8 cellular contexts compared by ENCODE assay signal in genomic region chr11:66465371-66466224, GRCh38. TPM values are rescaled to one million over a fixed set of nuclear protein-coding genes. Genes with fewer than 3 reads are reported as not detected.
DNase-seq lines count a peak whose midpoint lies in the region; ATAC-seq and TF ChIP-seq lines count a peak whose summit lies in the region.

No MANE protein-coding gene starts in this region.

- H3K4me1 ChIP-seq in CD8-positive, alpha-beta T cell (ENCODE audit: insufficient read depth, low read length): peaks cover 20% of the 10 kb centered on the region
- H3K4me1 ChIP-seq in ectodermal cell (ENCODE audit: control insufficient read depth, insufficient read depth, low read length) (peaks cover 11% of the 10 kb centered on the region), neuron (ENCODE audit: insufficient read depth, low read length) (peaks cover 17% of the 10 kb centered on the region)

- no peak for ATAC-seq in CD8-positive, alpha-beta T cell
- ATAC-seq in GM18861 (IDR thresholded peaks at IDR 0.05; ENCODE audit: unreplicated experiment) (no peak), GM21360 (IDR thresholded peaks at IDR 0.05; ENCODE audit: unreplicated experiment) (no peak)

- no peaks in the 10 kb centered on the region for H3K9me3 ChIP-seq in CD8-positive, alpha-beta T cell (ENCODE audit: low read length)
- H3K9me3 ChIP-seq in ectodermal cell (ENCODE audit: control insufficient read depth, low read length) (no peaks in the 10 kb centered on the region), neuron (ENCODE audit: low read length) (no peaks in the 10 kb centered on the region)

- H3K4me1 Mint-ChIP-seq in CD8-positive, alpha-beta T cell (ENCODE audit: low read depth): peaks cover 22% of the 10 kb centered on the region

- 56 to 57% methylated on average over 19 of the region's 19 CpGs for WGBS in ectodermal cell, 2 experiments

- TF ChIP-seq CTCF in CD8-positive, alpha-beta T cell (IDR thresholded peaks at IDR 0.05): no peak

- DNase-seq in CD8-positive, alpha-beta T cell: no peak
- DNase-seq in NOMO-1 (lab: John Stamatoyannopoulos, UW; ENCODE audit: unreplicated experiment in 2 of 2): peak; percentile 52 to 67
- no peak for DNase-seq in iPS-NIHi11 (ENCODE audit: low spot score)
- DNase-seq in posterior cingulate gyrus: no peak

- peak overlapping the region; percentile 91 for H3K4me3 Mint-ChIP-seq in CD8-positive, alpha-beta T cell

- no peaks in the 10 kb centered on the region for H3K36me3 ChIP-seq in CD8-positive, alpha-beta T cell (ENCODE audit: insufficient read depth, low read length)
- H3K36me3 ChIP-seq in ectodermal cell (ENCODE audit: control insufficient read depth, insufficient read depth, low read length) (no peaks in the 10 kb centered on the region), neuron (ENCODE audit: insufficient read depth, low read length) (no peaks in the 10 kb centered on the region)

- intact Hi-C loops in CD8-positive, alpha-beta T cell (cut with DNase I, micrococcal nuclease): loop anchor here (1.0 to 5.0 kb wide), 10 partner anchors 15 to 377 kb away; partner anchors contain the start of genes DPP3 (in 2 of the 2), NPAS4 (in 2 of the 2), ACTN3 (in 1 of the 2) and BBS1 (in 1 of the 2)
- intact Hi-C loops in posterior cingulate gyrus (cut with DNase I): no loop called here

- H3K27me3 ChIP-seq in CD8-positive, alpha-beta T cell (ENCODE audit: insufficient read depth, low read length): no peaks in the 10 kb centered on the region
- H3K27me3 ChIP-seq in ectodermal cell (ENCODE audit: control insufficient read depth, insufficient read depth, low read length, poor library complexity, severe bottlenecking) (no peaks in the 10 kb centered on the region), neuron (ENCODE audit: insufficient read depth, low read length) (no peaks in the 10 kb centered on the region)

- H3K27ac Mint-ChIP-seq in CD8-positive, alpha-beta T cell: peak overlapping the region; percentile 91

- H3K27me3 Mint-ChIP-seq in CD8-positive, alpha-beta T cell (ENCODE audit: low read depth): no peaks in the 10 kb centered on the region

- H3K36me3 Mint-ChIP-seq in CD8-positive, alpha-beta T cell: no peaks in the 10 kb centered on the region

- H3K27ac ChIP-seq in CD8-positive, alpha-beta T cell (ENCODE audit: low read depth, low read length): peak overlapping the region; percentile 50
- H3K27ac ChIP-seq in ectodermal cell (ENCODE audit: insufficient read depth, low read depth, low read length, poor library complexity, severe bottlenecking): no peak overlapping the region

- peak overlapping the region; percentile 92 for H3K4me3 ChIP-seq in CD8-positive, alpha-beta T cell (ENCODE audit: low read depth, low read length)
- H3K4me3 ChIP-seq in ectodermal cell (ENCODE audit: insufficient read depth, low read depth, low read length) (peak overlapping the region; percentile 47), neuron (ENCODE audit: low read length) (peak overlapping the region; percentile 55)

- CTCF ChIA-PET in CD8-positive, alpha-beta T cell (lab: Charles Lee): interaction anchor here (1.1 to 3.7 kb wide), 4 partner anchors 13 to 213 kb away, joined by 3 to 14 read pairs (median 6); partner anchors contain the start of gene MRPL11

- peaks cover 4% of the 10 kb centered on the region for H3K9me3 Mint-ChIP-seq in CD8-positive, alpha-beta T cell

- POLR2A ChIA-PET in CD8-positive, alpha-beta T cell (lab: Charles Lee): interaction anchor here (1.4 to 2.7 kb wide), 2 partner anchors 14 to 45 kb away, joined by 4 to 22 read pairs; partner anchors contain the start of genes BBS1 and DPP3

- H2AFZ ChIP-seq in neuron (ENCODE audit: low read depth, low read length): peak overlapping the region; percentile 96

RNA-seq across cellular contexts. Expression of gene PELI3, which starts 1.1 kb away (rescaled TPM):
- total RNA-seq in CD8-positive, alpha-beta T cell: 10 to 100 TPM; 12.6 to 16.8 TPM
- 7.6 TPM for polyA plus RNA-seq in ectodermal cell (2013, experiment 1 of 4)
- 8.9 TPM for polyA plus RNA-seq in ectodermal cell (2013, experiment 2 of 4)
- 6.5 TPM for polyA plus RNA-seq in ectodermal cell (2013, experiment 3 of 4)
- 7.5 TPM for polyA plus RNA-seq in ectodermal cell (2013, experiment 4 of 4)

RNA-seq across cellular contexts. Expression of gene DPP3, which starts 14.6 kb away (rescaled TPM):
- 10 to 100 TPM; 13.7 to 15.6 TPM for total RNA-seq in CD8-positive, alpha-beta T cell
- polyA plus RNA-seq in ectodermal cell (2013, experiment 1 of 4): 56.0 TPM
- 55.6 TPM for polyA plus RNA-seq in ectodermal cell (2013, experiment 2 of 4)
- 36.4 TPM for polyA plus RNA-seq in ectodermal cell (2013, experiment 3 of 4)
- polyA plus RNA-seq in ectodermal cell (2013, experiment 4 of 4): 39.1 TPM

RNA-seq across cellular contexts. Expression of gene MRPL11, which starts 26.9 kb away (rescaled TPM):
- total RNA-seq in CD8-positive, alpha-beta T cell: 10 to 100 TPM; 19.8 to 20.6 TPM
- polyA plus RNA-seq in ectodermal cell (2013, experiment 1 of 4): 117 TPM
- polyA plus RNA-seq in ectodermal cell (2013, experiment 2 of 4): 113 TPM
- polyA plus RNA-seq in ectodermal cell (2013, experiment 3 of 4): 93.2 TPM
- 97.3 TPM for polyA plus RNA-seq in ectodermal cell (2013, experiment 4 of 4)

RNA-seq across cellular contexts. Expression of gene NPAS4, which starts 44.8 kb away (rescaled TPM):
- not detected for total RNA-seq in CD8-positive, alpha-beta T cell
- 2.8 TPM for polyA plus RNA-seq in ectodermal cell (2013, experiment 1 of 4)
- 3.3 TPM for polyA plus RNA-seq in ectodermal cell (2013, experiment 2 of 4)
- 1.3 TPM for polyA plus RNA-seq in ectodermal cell (2013, experiment 3 of 4)
- polyA plus RNA-seq in ectodermal cell (2013, experiment 4 of 4): 1.3 TPM

RNA-seq across cellular contexts. Expression of gene BBS1, which starts 44.8 kb away (rescaled TPM):
- 10 to 100 TPM; 10.8 to 13.5 TPM for total RNA-seq in CD8-positive, alpha-beta T cell
- polyA plus RNA-seq in ectodermal cell (2013, experiment 1 of 4): 52.3 TPM
- 55.7 TPM for polyA plus RNA-seq in ectodermal cell (2013, experiment 2 of 4)
- 39.7 TPM for polyA plus RNA-seq in ectodermal cell (2013, experiment 3 of 4)
- polyA plus RNA-seq in ectodermal cell (2013, experiment 4 of 4): 43.0 TPM

Comparison
In these comparisons a context has a peak if more than half of its experiments do, and no peak if none do; other contexts are left out.
1. DNase-seq: peak in NOMO-1 (2 of 2); none in CD8-positive, alpha-beta T cell (0 of 7), iPS-NIHi11 (single experiment) and posterior cingulate gyrus (0 of 10).
2. Peak in every context shown above with its lines, with median percentiles within 50 percentile points of each other: H3K4me3 ChIP-seq.